Comparison of ENCODE assay signal across 8 cellular contexts in the genomic region with DNA sequence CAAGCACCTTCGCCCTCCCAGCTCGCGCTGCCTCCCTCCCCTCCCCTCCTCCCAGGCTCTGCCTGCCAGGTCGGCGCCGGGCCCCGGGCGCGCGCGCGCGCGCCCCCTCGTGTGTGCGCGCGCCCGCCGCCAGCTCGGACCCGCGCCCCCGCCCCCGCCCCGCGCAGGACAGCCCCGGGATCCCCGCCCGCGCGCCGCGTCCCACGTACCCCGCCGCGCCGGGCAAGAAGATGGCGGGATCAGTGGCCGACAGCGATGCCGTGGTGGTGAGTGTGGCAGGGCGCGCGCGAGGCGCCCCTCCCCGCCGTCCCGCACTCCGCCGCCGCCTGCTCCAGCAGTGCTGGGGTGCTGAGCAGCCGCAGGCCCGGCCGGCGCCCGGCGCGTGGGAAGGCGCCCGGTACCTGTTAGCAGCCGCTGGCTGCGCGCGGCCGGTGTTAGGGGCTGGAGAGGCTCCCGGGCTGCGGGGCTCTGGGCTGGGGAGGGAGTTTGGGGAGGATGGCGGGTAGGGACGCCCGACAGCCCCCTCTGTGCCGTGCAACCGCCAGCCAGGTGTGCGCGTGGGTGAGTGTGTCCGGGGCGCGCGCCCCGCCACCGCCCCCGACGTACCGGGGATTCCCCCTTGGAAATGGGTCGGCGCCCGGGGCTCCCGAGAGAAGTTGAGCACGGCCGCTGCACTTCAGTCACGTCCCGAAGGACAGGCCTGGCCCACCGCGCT. TPM values are rescaled to one million over a fixed set of nuclear protein-coding genes. Genes with fewer than 3 reads are reported as not detected.
A peak's percentile ranks its signal among the peaks of the same experiment; 100 is the strongest.
DNase-seq lines count a peak whose midpoint lies in the region; ATAC-seq and TF ChIP-seq lines count a peak whose summit lies in the region.

No MANE protein-coding gene starts in this region.

- H3K9me3 Mint-ChIP-seq in CD4-positive, alpha-beta T cell: no peaks in the 10 kb centered on the region
- no peaks in the 10 kb centered on the region for H3K9me3 Mint-ChIP-seq in progenitor cell of endocrine pancreas (ENCODE audit: low read depth)

- CTCF ChIA-PET in CD4-positive, alpha-beta T cell (lab: Charles Lee): no interaction called here

- intact Hi-C loops in CD4-positive, alpha-beta T cell (cut with DNase I, micrococcal nuclease): no loop called here
- intact Hi-C loops in left ventricle myocardium superior (cut with micrococcal nuclease): loop anchor here (5.0 kb wide), 1 partner anchor 47 kb away; no protein-coding TSS in a partner anchor

- ATAC-seq in CD4-positive, alpha-beta T cell (ENCODE audit: poor library complexity): peak; percentile 78
- peak; percentile 62 for ATAC-seq in GM19351 (IDR thresholded peaks at IDR 0.05; ENCODE audit: unreplicated experiment)
- ATAC-seq in HG03469 (IDR thresholded peaks at IDR 0.05; ENCODE audit: unreplicated experiment): peak; percentile 32
- ATAC-seq in left ventricle myocardium superior: peak; percentile 79

- H3K27ac Mint-ChIP-seq in CD4-positive, alpha-beta T cell: no peak overlapping the region
- H3K27ac Mint-ChIP-seq in progenitor cell of endocrine pancreas: peak overlapping the region; percentile 88

- H3K27me3 ChIP-seq in CD4-positive, alpha-beta T cell (ENCODE audit: control insufficient read depth, insufficient read depth, low read length): no peaks in the 10 kb centered on the region

- no peaks in the 10 kb centered on the region for H3K9me3 ChIP-seq in CD4-positive, alpha-beta T cell (ENCODE audit: control insufficient read depth, low read length)

- TF ChIP-seq CTCF in CD4-positive, alpha-beta T cell (IDR thresholded peaks at IDR 0.05): no peak
- no peak for TF ChIP-seq CTCF in progenitor cell of endocrine pancreas (IDR thresholded peaks at IDR 0.05; ENCODE audit: unreplicated experiment)

- POLR2A ChIA-PET in CD4-positive, alpha-beta T cell (lab: Charles Lee): interaction anchor here (1.2 kb wide), 1 partner anchor 20 kb away, joined by 3 read pairs; no protein-coding TSS in a partner anchor

- H3K27ac ChIP-seq in CD4-positive, alpha-beta T cell (ENCODE audit: low read depth, low read length): no peak overlapping the region

- DNase-seq in CD4-positive, alpha-beta T cell: peak; percentile 9 to 54 (median 34)
- DNase-seq in T follicular helper cell (ENCODE audit: low read depth): peak; percentile 8
- DNase-seq in amygdala (lab: John Stamatoyannopoulos, UW): peak in 42 of 56 donors; percentile 25 to 83 (median 64)
- peak; percentile 72 for DNase-seq in left ventricle myocardium superior
- DNase-seq in progenitor cell of endocrine pancreas (ENCODE audit: low spot score, unreplicated experiment): peak; percentile 50
- no peak for DNase-seq in cortex of kidney (lab: John Stamatoyannopoulos, UW)

- H3K36me3 Mint-ChIP-seq in CD4-positive, alpha-beta T cell (ENCODE audit: low read depth): no peaks in the 10 kb centered on the region
- peaks cover 12% of the 10 kb centered on the region for H3K36me3 Mint-ChIP-seq in progenitor cell of endocrine pancreas (ENCODE audit: insufficient read depth)

- H3K4me3 Mint-ChIP-seq in CD4-positive, alpha-beta T cell: peak overlapping the region; percentile 80
- H3K4me3 Mint-ChIP-seq in progenitor cell of endocrine pancreas (ENCODE audit: low read depth): peak overlapping the region; percentile 82

- peaks cover 4% of the 10 kb centered on the region for H3K4me1 Mint-ChIP-seq in CD4-positive, alpha-beta T cell (ENCODE audit: low read depth)
- H3K4me1 Mint-ChIP-seq in progenitor cell of endocrine pancreas (ENCODE audit: low read depth): peaks cover 15% of the 10 kb centered on the region

- H3K27me3 Mint-ChIP-seq in CD4-positive, alpha-beta T cell: peaks cover 26% of the 10 kb centered on the region
- no peaks in the 10 kb centered on the region for H3K27me3 Mint-ChIP-seq in progenitor cell of endocrine pancreas

RNA-seq across cellular contexts. Expression of gene LGALSL, which starts 0.5 kb away (rescaled TPM):
- under 1 TPM; 0.22 to 0.31 TPM for total RNA-seq in CD4-positive, alpha-beta T cell
- total RNA-seq in left ventricle myocardium superior (5.8 TPM), progenitor cell of endocrine pancreas (22.6 and 23.9 TPM in 2 replicates)
